Comparison of ENCODE assay signal across 6 cellular contexts in genomic region chr17:76709951-76710862, GRCh38. TPM values are rescaled to one million over a fixed set of nuclear protein-coding genes. Genes with fewer than 3 reads are reported as not detected.
DNase-seq lines count a peak whose midpoint lies in the region; ATAC-seq and TF ChIP-seq lines count a peak whose summit lies in the region.
"Not testable (repeated sequence)": the region's sequence is repeated elsewhere in the genome, so short reads cannot be mapped to it uniquely, and the experiment has no call there.

No MANE protein-coding gene starts in this region.

- not testable (repeated sequence) for H3F3A ChIP-seq in SU-DHL-6 (ENCODE audit: insufficient read depth)
- H3F3A ChIP-seq in neural progenitor cell (ENCODE audit: low read depth) = peaks cover 35% of the 10 kb centered on the region

- not testable (repeated sequence) for TF ChIP-seq CTCF in HFF-Myc (IDR thresholded peaks at IDR 0.05; ENCODE audit: low read depth, low read length, missing control alignments); SU-DHL-6 (IDR thresholded peaks at IDR 0.05; ENCODE audit: insufficient read depth, low read length, poor library complexity, severe bottlenecking); mammary epithelial cell (conservative IDR thresholded peaks at IDR 0.05 in 1 of 2, IDR thresholded peaks at IDR 0.05 in 1 of 2; ENCODE audit: extremely low read depth in 1 of 2, insufficient read depth in 1 of 2, low read depth in 1 of 2, low read length in 2 of 2); neural progenitor cell (IDR thresholded peaks at IDR 0.05); upper lobe of right lung (IDR thresholded peaks at IDR 0.05)

- not testable (repeated sequence) for DNase-seq in HFF-Myc (ENCODE audit: extremely low read depth, low read depth); upper lobe of right lung
- DNase-seq in mammary epithelial cell (peak; percentile 20), right cardiac atrium (peak in 2 of 3 donors; percentile 72 to 77), neural progenitor cell (ENCODE audit: low spot score) (peak; percentile 51)

- H3K27ac Mint-ChIP-seq in neural progenitor cell = not testable (repeated sequence)

- H3K4me1 ChIP-seq in mammary epithelial cell (ENCODE audit: insufficient read depth, low read length) = peaks cover 27% of the 10 kb centered on the region
- peaks cover 20% of the 10 kb centered on the region for H3K4me1 ChIP-seq in right cardiac atrium (ENCODE audit: control insufficient read depth, insufficient read depth, low read length)
- H3K4me1 ChIP-seq in neural progenitor cell = peaks cover 31% of the 10 kb centered on the region
- H3K4me1 ChIP-seq in upper lobe of right lung = peaks cover 38% of the 10 kb centered on the region

- H3K36me3 Mint-ChIP-seq in neural progenitor cell = not testable (repeated sequence)

- H3K4me3 Mint-ChIP-seq in neural progenitor cell = peak overlapping the region; percentile 88

- ATAC-seq in right cardiac atrium (peak in 1 of 2 donors; percentile 18), upper lobe of right lung (peak; percentile 33)

- 6% methylated on average over 17 of the region's 79 CpGs for WGBS in mammary epithelial cell (ENCODE audit: low coverage, missing lambda C conversion rate)
- 3% methylated on average over 41 of the region's 79 CpGs for WGBS in right cardiac atrium

- H3K9ac ChIP-seq in SU-DHL-6 (ENCODE audit: low read length); neural progenitor cell: not testable (repeated sequence)
- peak overlapping the region; percentile 78 for H3K9ac ChIP-seq in mammary epithelial cell (ENCODE audit: insufficient read depth, low read length)

- peaks cover 40% of the 10 kb centered on the region for H3K4me1 Mint-ChIP-seq in neural progenitor cell

- not testable (repeated sequence) for H3K9me3 ChIP-seq in SU-DHL-6 (ENCODE audit: insufficient read depth, low read length); mammary epithelial cell (replicated peaks; ENCODE audit: insufficient read depth, low read length); right cardiac atrium (ENCODE audit: control insufficient read depth, low read length); neural progenitor cell (ENCODE audit: low read depth); upper lobe of right lung

- not testable (repeated sequence) for H3K9me3 Mint-ChIP-seq in neural progenitor cell

- BruUV-seq in mammary epithelial cell (replicated peaks; lab: Mats Ljungman, UMichigan) = not testable (repeated sequence)

- not testable (repeated sequence) for H3K36me3 ChIP-seq in SU-DHL-6 (ENCODE audit: low read length); mammary epithelial cell (ENCODE audit: insufficient read depth, low read length); neural progenitor cell
- peaks cover 23% of the 10 kb centered on the region for H3K36me3 ChIP-seq in upper lobe of right lung

- H3K27me3 Mint-ChIP-seq in neural progenitor cell (ENCODE audit: insufficient read depth, low read depth) = not testable (repeated sequence)

- peak overlapping the region; percentile 23 for H3K4me2 ChIP-seq in SU-DHL-6 (ENCODE audit: low read depth, low read length, poor library complexity, severe bottlenecking)
- H3K4me2 ChIP-seq in mammary epithelial cell (ENCODE audit: insufficient read depth, low read depth, low read length) = peak overlapping the region; percentile 90
- peak overlapping the region; percentile 96 for H3K4me2 ChIP-seq in neural progenitor cell

- in situ Hi-C loops in mammary epithelial cell (cut with MboI; ENCODE audit: low sequenced_read_pairs in 2 of 2) = not testable (repeated sequence)

- not testable (repeated sequence) for H2AFZ ChIP-seq in SU-DHL-6 (ENCODE audit: low read depth, low read length, severe bottlenecking); neural progenitor cell (replicated peaks)
- peak overlapping the region; percentile 68 for H2AFZ ChIP-seq in mammary epithelial cell (ENCODE audit: low read depth, low read length)

- dilution Hi-C loops in mammary epithelial cell (cut with HindIII; ENCODE audit: low sequenced_read_pairs) = not testable (repeated sequence)

- H3K79me2 ChIP-seq in SU-DHL-6 (ENCODE audit: insufficient read depth, low read length); neural progenitor cell (ENCODE audit: low read depth): not testable (repeated sequence)
- peaks cover 59% of the 10 kb centered on the region for H3K79me2 ChIP-seq in mammary epithelial cell (ENCODE audit: insufficient read depth, low read length)

- H3K27me3 ChIP-seq in SU-DHL-6 (ENCODE audit: low read length); mammary epithelial cell (ENCODE audit: insufficient read depth, low read length); right cardiac atrium (ENCODE audit: control insufficient read depth, insufficient read depth); upper lobe of right lung: not testable (repeated sequence)
- H3K27me3 ChIP-seq in neural progenitor cell = peaks cover 11% of the 10 kb centered on the region

- CTCF ChIA-PET in mammary epithelial cell (lab: Charles Lee; ENCODE audit: low non-redundant PET) = not testable (repeated sequence)

- H3K4me3 ChIP-seq in HFF-Myc (replicated peaks; ENCODE audit: low read depth, low read length) (peak overlapping the region; percentile 70), mammary epithelial cell (replicated peaks in 1 of 3; ENCODE audit: insufficient read depth in 1 of 3, low read depth in 2 of 3, low read length in 3 of 3) (peak overlapping the region; percentile 65 to 68 (median 67)), right cardiac atrium (ENCODE audit: low read length) (peak overlapping the region; percentile 93), neural progenitor cell (peak overlapping the region; percentile 69), upper lobe of right lung (peak overlapping the region; percentile 75)
- H3K4me3 ChIP-seq in SU-DHL-6 (ENCODE audit: insufficient read depth, low read length, poor library complexity, severe bottlenecking) = not testable (repeated sequence)

- not testable (repeated sequence) for H3K9me2 ChIP-seq in SU-DHL-6 (replicated peaks; ENCODE audit: insufficient read depth, low read length)

- intact Hi-C loops in mammary epithelial cell (cut with micrococcal nuclease) (loop anchor here (2.0 to 5.0 kb wide), 5 partner anchors 17 to 248 kb away; partner anchors contain the start of genes JMJD6, METTL23 and ST6GALNAC2), right cardiac atrium (cut with DNase I) (loop anchor here in 1 of 4 donors (10.0 kb wide), 1 partner anchor 155 kb away; no protein-coding TSS in a partner anchor)
- intact Hi-C loops in upper lobe of right lung (cut with DNase I) = not testable (repeated sequence)

- not testable (repeated sequence) for H3K27ac ChIP-seq in SU-DHL-6 (ENCODE audit: low read depth, low read length); neural progenitor cell
- peak overlapping the region; percentile 40 for H3K27ac ChIP-seq in mammary epithelial cell (ENCODE audit: insufficient read depth, low read depth, low read length)
- peak overlapping the region; percentile 79 for H3K27ac ChIP-seq in right cardiac atrium (ENCODE audit: low read length)
- H3K27ac ChIP-seq in upper lobe of right lung = peak overlapping the region; percentile 84

- H4K20me1 ChIP-seq in SU-DHL-6 (ENCODE audit: low read depth, low read length); mammary epithelial cell (ENCODE audit: insufficient read depth, low read length): not testable (repeated sequence)
- H4K20me1 ChIP-seq in neural progenitor cell (ENCODE audit: low read depth) = peaks cover 18% of the 10 kb centered on the region

RNA-seq across cellular contexts. Expression of gene MXRA7, which starts 0.6 kb away (rescaled TPM):
- total RNA-seq in mammary epithelial cell (100 to 1,000 TPM; 116 to 183 TPM), right cardiac atrium (100 to 1,000 TPM; 461 to 558 (median 512) TPM), neural progenitor cell (ENCODE audit: low replicate concordance) (54.6 and 55.4 TPM in 2 replicates), upper lobe of right lung (159 TPM)
- polyA plus RNA-seq in mammary epithelial cell (59.5 TPM), right cardiac atrium (473 TPM)
- polyA minus RNA-seq in mammary epithelial cell = 144 TPM

RNA-seq across cellular contexts. Expression of gene JMJD6, which starts 16.2 kb away (rescaled TPM):
- 10 to 100 TPM; 10.3 to 22.2 TPM for total RNA-seq in mammary epithelial cell
- polyA plus RNA-seq in mammary epithelial cell = 14.4 TPM
- 25.0 TPM for polyA minus RNA-seq in mammary epithelial cell
- 10 to 100 TPM; 44.7 to 58.8 (median 57.2) TPM for total RNA-seq in right cardiac atrium
- 36.7 TPM for polyA plus RNA-seq in right cardiac atrium
- 8.7 and 11.6 TPM in 2 replicates for total RNA-seq in neural progenitor cell (ENCODE audit: low replicate concordance)
- total RNA-seq in upper lobe of right lung = 29.6 TPM

RNA-seq across cellular contexts. Expression of gene METTL23, which starts 16.4 kb away (rescaled TPM):
- total RNA-seq in mammary epithelial cell = 10 to 100 TPM; 18.2 to 27.7 TPM
- 38.3 TPM for polyA plus RNA-seq in mammary epithelial cell
- polyA minus RNA-seq in mammary epithelial cell = 19.5 TPM
- total RNA-seq in right cardiac atrium = 10 to 100 TPM; 24.1 to 28.5 (median 25.6) TPM
- 32.5 TPM for polyA plus RNA-seq in right cardiac atrium
- 38.1 and 40.4 TPM in 2 replicates for total RNA-seq in neural progenitor cell (ENCODE audit: low replicate concordance)
- 31.6 TPM for total RNA-seq in upper lobe of right lung

RNA-seq across cellular contexts. Expression of gene SRSF2, which starts 26.9 kb away (rescaled TPM):
- total RNA-seq in mammary epithelial cell (100 to 1,000 TPM; 110 to 196 TPM), right cardiac atrium (100 to 1,000 TPM in 1 of 4 donors, 10 to 100 TPM in 3; 79.0 to 113 (median 91.3) TPM), neural progenitor cell (ENCODE audit: low replicate concordance) (329 and 333 TPM in 2 replicates), upper lobe of right lung (145 TPM)
- polyA plus RNA-seq in mammary epithelial cell (221 TPM), right cardiac atrium (82.5 TPM)
- polyA minus RNA-seq in mammary epithelial cell = 226 TPM

RNA-seq across cellular contexts. Expression of gene MFSD11, which starts 27.7 kb away (rescaled TPM):
- total RNA-seq in mammary epithelial cell = 10 to 100 TPM; 18.3 to 38.5 TPM
- polyA plus RNA-seq in mammary epithelial cell = 13.2 TPM
- polyA minus RNA-seq in mammary epithelial cell = 30.9 TPM
- total RNA-seq in right cardiac atrium = 10 to 100 TPM; 23.6 to 40.2 (median 31.5) TPM
- 16.2 TPM for polyA plus RNA-seq in right cardiac atrium
- total RNA-seq in neural progenitor cell (ENCODE audit: low replicate concordance) = 22.5 and 25.7 TPM in 2 replicates
- total RNA-seq in upper lobe of right lung = 32.3 TPM

Comparison
In these comparisons a context has a peak if more than half of its experiments do, and no peak if none do; other contexts are left out.
1. H3K4me2 ChIP-seq: peak in every context shown above with its lines; median percentile 96 in neural progenitor cell; 90 in mammary epithelial cell; 23 in SU-DHL-6.